35 cellular contexts compared by ENCODE assay signal in genomic region chr5:7855611-7856010, GRCh38. TPM values are rescaled to one million over a fixed set of nuclear protein-coding genes. Genes with fewer than 3 reads are reported as not detected.
"Had no signal": no experiment of that assay in that cellular context is flagged by ENCODE, and none has a peak within 500 bp of the region (broad histone marks: within the 10 kb centered on the region; RNA-seq: fewer than 3 reads in every experiment).

No MANE protein-coding gene starts in this region.

- H3K4me1 ChIP-seq: breast epithelium had no signal

- H3K36me3 ChIP-seq: breast epithelium had no signal

- H3K4me3 ChIP-seq: adrenal gland, body of pancreas, breast epithelium had no signal

- DNase-seq: activated B cell treated with CpG ODN at 0.5 μM for 24 hours; activated CD4-positive, alpha-beta memory T cell treated with anti-CD3 and anti-CD28 coated beads for 36 hours; activated CD4-positive, alpha-beta T cell treated with anti-CD3 and anti-CD28 coated beads for 4 hours; activated CD4-positive, alpha-beta T cell treated with anti-CD3 and anti-CD28 coated beads, Interleukin-2, amount 10 ng/mL, durations not matched to agents 24 days and 14 days; activated CD4-positive, alpha-beta T cell treated with anti-CD3 and anti-CD28 coated beads, Interleukin-2, amount 50 U/mL, for 1 hour; activated CD4-positive, alpha-beta T cell treated with anti-CD3 and anti-CD28 coated beads, Interleukin-2, amount 50 U/mL, for 4 hours; activated CD4-positive, CD25-positive, alpha-beta regulatory T cell treated with anti-CD3 and anti-CD28 coated beads, Interleukin-2, amount 50 U/mL, for 72 hours; activated CD8-positive, alpha-beta memory T cell treated with anti-CD3 and anti-CD28 coated beads, Interleukin-2, amount 50 U/mL, for 4 hours; activated CD8-positive, alpha-beta T cell treated with anti-CD3 and anti-CD28 coated beads for 36 hours; activated effector memory CD4-positive, alpha-beta T cell treated with anti-CD3 and anti-CD28 coated beads, Interleukin-2, amount 50 U/mL, for 16 hours; activated gamma-delta T cell treated with Interleukin-2 at 50 U/mL for 16 hours; activated naive CD4-positive, alpha-beta T cell; activated naive CD4-positive, alpha-beta T cell treated with anti-CD3 and anti-CD28 coated beads for 36 hours; activated naive CD4-positive, alpha-beta T cell treated with anti-CD3 and anti-CD28 coated beads, Interleukin-2, amount 50 U/mL, for 16 hours; activated naive CD8-positive, alpha-beta T cell treated with anti-CD3 and anti-CD28 coated beads for 36 hours; activated T-cell treated with anti-CD3 and anti-CD28 coated beads for 4 hours; activated T-cell treated with anti-CD3 and anti-CD28 coated beads, Interleukin-2, amount 50 U/mL, for 1 hour; activated T-cell treated with anti-CD3 and anti-CD28 coated beads, Interleukin-2, amount 50 U/mL, for 4 hours; activated T-cell treated with anti-CD3 and anti-CD28 coated beads, Interleukin-2, amount 50 U/mL, for 72 hours; adrenal gland; amniotic stem cell; aorta; body of pancreas; brain microvascular endothelial cell; central memory CD4-positive, alpha-beta T cell; T-helper 17 cell had no signal

- H3K27ac ChIP-seq: adrenal gland, body of pancreas, brain microvascular endothelial cell, breast epithelium, VCaP had no signal

- H3K27me3 ChIP-seq: adrenal gland, body of pancreas, brain microvascular endothelial cell, breast epithelium had no signal

- H3K9me3 ChIP-seq: adrenal gland, body of pancreas, breast epithelium had no signal

- ATAC-seq: activated CD8-positive, alpha-beta T cell treated with anti-CD3 and anti-CD28 coated beads for 36 hours; activated naive CD4-positive, alpha-beta T cell treated with anti-CD3 and anti-CD28 coated beads, Interleukin-2, amount 50 U/mL, for 72 hours; activated T-cell treated with anti-CD3 and anti-CD28 coated beads, Interleukin-2, amount 50 U/mL, for 4 hours; activated T-cell treated with anti-CD3 and anti-CD28 coated beads, Interleukin-2, amount 50 U/mL, for 72 hours; activated T-helper 17 cell treated with anti-CD3 and anti-CD28 coated beads, Interleukin-2, amount 50 U/mL, for 72 hours; body of pancreas; T-helper 17 cell had no signal

RNA-seq across cellular contexts. Expression of gene CFAP90, which starts 4.7 kb away (rescaled TPM):
- total RNA-seq: activated B cell treated with CpG ODN at 0.5 μM for 24 hours; activated CD4-positive, alpha-beta memory T cell treated with anti-CD3 and anti-CD28 coated beads for 36 hours; activated CD4-positive, alpha-beta T cell treated with anti-CD3 and anti-CD28 coated beads, Interleukin-2, amount 10 ng/mL, durations not matched to agents 24 days and 14 days; activated CD8-positive, alpha-beta memory T cell treated with anti-CD3 and anti-CD28 coated beads for 36 hours; activated CD8-positive, alpha-beta T cell treated with anti-CD3 and anti-CD28 coated beads for 36 hours; activated naive CD4-positive, alpha-beta T cell treated with anti-CD3 and anti-CD28 coated beads for 36 hours; activated naive CD4-positive, alpha-beta T cell treated with anti-CD3 and anti-CD28 coated beads, Interleukin-2, amount 50 U/mL, for 72 hours; activated naive CD8-positive, alpha-beta T cell treated with anti-CD3 and anti-CD28 coated beads for 36 hours; activated T-cell treated with anti-CD3 and anti-CD28 coated beads, Interleukin-2, amount 50 U/mL, for 4 hours; activated T-cell treated with anti-CD3 and anti-CD28 coated beads, Interleukin-2, amount 50 U/mL, for 72 hours; activated T-helper 1 cell treated with anti-CD3 and anti-CD28 coated beads, Interleukin-12 subunit alpha, Interleukin-12 subunit beta, Interleukin-2, Interleukin-4 antibody, amounts not matched to agents 30 ng/mL and 10 ng/mL and 1 ng/mL, durations not matched to agents 14 hours and 24 hours and 36 hours; activated T-helper 17 cell treated with anti-CD3 and anti-CD28 coated beads, Interleukin-2, amount 50 U/mL, for 72 hours; cardiac septum; T-helper 1 cell treated with Interleukin-12 subunit alpha and Interleukin-12 subunit beta and Interleukin-4 antibody, amounts not matched to agents 30 ng/mL and 1 ng/mL, for 36 hours; T-helper 17 cell; T-helper 2 cell treated with Interferon-gamma antibody and Interleukin-4, amounts not matched to agents 100 ng/mL and 5 ng/mL, for 36 hours had no signal
